ENCODE assay signal across 18 cellular contexts in the genomic region with DNA sequence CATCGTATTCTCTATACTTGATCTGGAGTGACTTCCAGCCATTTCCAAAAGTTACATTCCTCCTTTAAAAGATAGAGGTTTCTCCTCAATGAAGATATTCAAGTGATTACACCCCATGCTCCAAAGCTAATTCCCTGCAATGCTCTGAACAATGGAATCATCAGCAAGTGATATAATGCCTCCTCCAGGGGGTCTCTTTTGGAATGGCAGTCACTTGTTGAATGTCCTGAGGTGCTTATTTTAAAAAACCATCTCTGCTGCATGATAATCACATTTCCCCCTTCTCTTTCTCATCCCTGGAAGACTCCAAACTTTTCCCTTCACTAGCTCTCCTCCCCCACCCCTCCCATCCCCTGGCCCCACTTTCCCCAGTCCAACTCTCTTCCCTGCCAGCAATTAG. TPM values are rescaled to one million over a fixed set of nuclear protein-coding genes. Genes with fewer than 3 reads are reported as not detected.
DNase-seq lines count a peak whose midpoint lies in the region; ATAC-seq and TF ChIP-seq lines count a peak whose summit lies in the region.
"Had no signal": no experiment of that assay in that cellular context is flagged by ENCODE, and none has a peak within 500 bp of the region (broad histone marks: within the 10 kb centered on the region; RNA-seq: fewer than 3 reads in every experiment).

No MANE protein-coding gene starts in this region.

- no peak overlapping the region for H3K27ac Mint-ChIP-seq in brain
- H3K27ac Mint-ChIP-seq in osteocyte (ENCODE audit: unreplicated experiment): no peak overlapping the region
- H3K27ac Mint-ChIP-seq: HFFc6 had no signal

- H3K27me3 Mint-ChIP-seq in brain (peaks cover 63% of the 10 kb centered on the region), osteocyte (ENCODE audit: unreplicated experiment) (peaks cover 41% of the 10 kb centered on the region)

- H3K36me3 ChIP-seq in HUES48 (ENCODE audit: control insufficient read depth, insufficient read depth, low read length) (peaks cover 16% of the 10 kb centered on the region), iPS-20b (ENCODE audit: insufficient read depth, low read depth, low read length) (peaks cover 4% of the 10 kb centered on the region; the same call in 1 of the 2 replicates), heart right ventricle (no peaks in the 10 kb centered on the region)
- H3K36me3 ChIP-seq: HAP-1 had no signal

- no peak for TF ChIP-seq CTCF in brain (conservative IDR thresholded peaks at IDR 0.05)
- TF ChIP-seq CTCF in osteocyte (IDR thresholded peaks at IDR 0.05): no peak
- no peak for TF ChIP-seq CTCF in heart right ventricle (IDR thresholded peaks at IDR 0.05)

- H3K27me3 ChIP-seq in HUES48 (ENCODE audit: control insufficient read depth, insufficient read depth, low read length) (no peaks in the 10 kb centered on the region), iPS-20b (ENCODE audit: insufficient read depth, low read length) (peaks cover 39% of the 10 kb centered on the region), heart right ventricle (peaks cover 7 to 74% (median 58%) of the 10 kb centered on the region in 7 donors)

- intact Hi-C loops in heart right ventricle (cut with DNase I): no loop called here

- peak overlapping the region; percentile 43 for H3K27ac ChIP-seq in HUES48 (ENCODE audit: low read depth, low read length)
- H3K27ac ChIP-seq in iPS-20b (ENCODE audit: low read length): no peak overlapping the region
- H3K27ac ChIP-seq in heart right ventricle: no peak overlapping the region
- H3K27ac ChIP-seq: KMS-11 had no signal

- H3K36me3 Mint-ChIP-seq in brain: peaks cover 35% of the 10 kb centered on the region
- peaks cover 2% of the 10 kb centered on the region for H3K36me3 Mint-ChIP-seq in osteocyte (ENCODE audit: unreplicated experiment)

- H3K4me1 Mint-ChIP-seq in brain (peaks cover 26% of the 10 kb centered on the region), osteocyte (ENCODE audit: unreplicated experiment) (peaks cover 3% of the 10 kb centered on the region)

- 65 to 87% methylated on average over 1 of the region's 1 CpG for WGBS in heart right ventricle, 2 donors

- ATAC-seq in heart right ventricle (no peak), HG03460 (IDR thresholded peaks at IDR 0.05; ENCODE audit: unreplicated experiment) (no peak), GM21717 (IDR thresholded peaks at IDR 0.05; ENCODE audit: unreplicated experiment) (no peak)
- ATAC-seq: HepG2 had no signal

- DNase-seq in osteocyte (ENCODE audit: extremely low spot score, unreplicated experiment): peak; percentile 6
- DNase-seq in heart right ventricle: no peak
- no peak for DNase-seq in hepatic stellate cell (ENCODE audit: low spot score)
- DNase-seq: Caco-2; CD8-positive, alpha-beta memory T cell; DND-41; GDM1; HFFc6 had no signal

- H3K9ac ChIP-seq in HUES48 (ENCODE audit: low read depth, low read length) (no peak overlapping the region), iPS-20b (ENCODE audit: low read depth, low read length) (no peak overlapping the region)
- H3K9ac ChIP-seq: KMS-11 had no signal

- H3K4me1 ChIP-seq in HUES48 (ENCODE audit: control insufficient read depth, insufficient read depth, low read length) (peaks cover 23% of the 10 kb centered on the region), iPS-20b (ENCODE audit: insufficient read depth, low read length) (peaks cover 20% of the 10 kb centered on the region), heart right ventricle (no peaks in the 10 kb centered on the region)
- H3K4me1 ChIP-seq: Caco-2, HAP-1 had no signal

- peaks cover 0 to 6% (median 0%) of the 10 kb centered on the region in 5 experiments for H3K9me3 Mint-ChIP-seq in brain
- H3K9me3 Mint-ChIP-seq in osteocyte (ENCODE audit: unreplicated experiment): peaks cover 3% of the 10 kb centered on the region
- H3K9me3 Mint-ChIP-seq: HFFc6 had no signal

- no peaks in the 10 kb centered on the region for H3K9me3 ChIP-seq in HUES48 (ENCODE audit: control insufficient read depth, insufficient read depth, low read length)
- no peaks in the 10 kb centered on the region for H3K9me3 ChIP-seq in iPS-20b (ENCODE audit: insufficient read depth, low read depth, low read length)
- H3K9me3 ChIP-seq in heart right ventricle: peaks cover 0 to 2% (median 0%) of the 10 kb centered on the region in 11 donors
- H3K9me3 ChIP-seq: Caco-2, HAP-1 had no signal

- H3K4me3 Mint-ChIP-seq in brain (peak overlapping the region in 4 of 5 experiments; percentile 9 to 95 (median 94)), osteocyte (ENCODE audit: unreplicated experiment) (no peak overlapping the region)
- H3K4me3 Mint-ChIP-seq: CD8-positive, alpha-beta memory T cell; HFFc6 had no signal

- H3K4me3 ChIP-seq in HUES48 (ENCODE audit: low read depth, low read length) (peak overlapping the region; percentile 71), iPS-20b (ENCODE audit: low read length) (peak overlapping the region; percentile 75; the same call in 1 of the 2 replicates), heart right ventricle (no peak overlapping the region)
- H3K4me3 ChIP-seq: HAP-1 had no signal

RNA-seq across cellular contexts. Expression of gene LHFPL4, which starts 2.6 kb away (rescaled TPM):
- polyA plus RNA-seq in brain (ENCODE audit: insufficient read depth, low read depth, low replicate concordance) (12.6 TPM), heart right ventricle (not detected)
- total RNA-seq in osteocyte (not detected in 2 replicates), heart right ventricle (not detected)
- total RNA-seq: A673; Caco-2; CD8-positive, alpha-beta memory T cell; HFFc6 had no signal
- polyA plus RNA-seq: BJ had no signal

Comparison
In these comparisons a context has a peak if more than half of its experiments do, and no peak if none do; other contexts are left out.
1. H3K4me3 ChIP-seq: peak in HUES48 (single experiment) and iPS-20b (single experiment); none in heart right ventricle (0 of 10).